24 cellular contexts compared by ENCODE assay signal in the genomic region with DNA sequence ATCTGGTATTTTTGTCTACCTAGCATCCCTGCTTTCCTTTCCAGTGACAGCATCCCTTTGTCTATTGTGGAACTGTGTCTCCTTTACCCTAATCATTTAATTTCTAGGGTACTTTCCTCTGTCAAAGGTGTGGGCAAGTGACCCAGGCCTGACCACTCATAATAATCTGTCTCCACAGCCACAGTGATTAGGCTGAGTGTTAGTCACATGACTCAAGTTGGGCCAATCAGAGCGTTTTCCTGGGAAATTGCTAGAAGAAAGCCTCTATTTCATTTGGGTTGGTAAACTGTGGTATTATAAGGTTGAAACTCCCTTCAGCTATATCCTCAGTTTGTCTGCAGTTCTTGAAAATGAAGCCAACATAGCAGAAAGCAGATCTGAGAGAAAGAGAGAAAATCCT. TPM values are rescaled to one million over a fixed set of nuclear protein-coding genes. Genes with fewer than 3 reads are reported as not detected.
A peak's percentile ranks its signal among the peaks of the same experiment; 100 is the strongest.
DNase-seq lines count a peak whose midpoint lies in the region; ATAC-seq, FAIRE-seq and TF ChIP-seq lines count a peak whose summit lies in the region.
"Had no signal": no experiment of that assay in that cellular context is flagged by ENCODE, and none has a peak within 500 bp of the region (broad histone marks: within the 10 kb centered on the region; RNA-seq: fewer than 3 reads in every experiment).

No MANE protein-coding gene starts in this region.

- H3K27ac Mint-ChIP-seq in activated CD4-positive, alpha-beta T cell treated with anti-CD3 and anti-CD28 coated beads, Interleukin-2, amount 10 ng/mL, durations not matched to agents 24 days and 14 days, result no peak overlapping the region
- H3K27ac Mint-ChIP-seq in WTC11 (no peak overlapping the region), neural crest cell (ENCODE audit: unreplicated experiment) (peak overlapping the region; percentile 13)
- H3K27ac Mint-ChIP-seq: B cell; CD4-positive, alpha-beta T cell; CD8-positive, alpha-beta T cell had no signal

- no peaks in the 10 kb centered on the region for H3K9me1 ChIP-seq in K562 (ENCODE audit: control insufficient read depth, insufficient read depth, low read length)

- no peaks in the 10 kb centered on the region for H3K36me3 Mint-ChIP-seq in activated CD4-positive, alpha-beta T cell treated with anti-CD3 and anti-CD28 coated beads, Interleukin-2, amount 10 ng/mL, durations not matched to agents 24 days and 14 days (ENCODE audit: low read depth)
- H3K36me3 Mint-ChIP-seq in WTC11 (no peaks in the 10 kb centered on the region), neural crest cell (ENCODE audit: low read depth) (no peaks in the 10 kb centered on the region)
- H3K36me3 Mint-ChIP-seq: CD8-positive, alpha-beta T cell had no signal

- no TSS peak for BruUV-seq in K562 (replicated peaks; lab: Mats Ljungman, UMichigan)

- H3K27ac ChIP-seq in K562 (ENCODE audit: extremely low read depth, low read depth, low read length), result no peak overlapping the region
- no peak overlapping the region for H3K27ac ChIP-seq in Peyer's patch
- H3K27ac ChIP-seq: 22Rv1; A549; BLaER1 treated with 17β-estradiol and CSF1 and Interleukin-3, amounts not matched to agents 10 nM and 100 nM; C4-2B had no signal

- no peaks in the 10 kb centered on the region for H3K9me3 Mint-ChIP-seq in activated CD4-positive, alpha-beta T cell treated with anti-CD3 and anti-CD28 coated beads, Interleukin-2, amount 10 ng/mL, durations not matched to agents 24 days and 14 days
- H3K9me3 Mint-ChIP-seq in WTC11, result peaks cover under 1% of the 10 kb centered on the region
- H3K9me3 Mint-ChIP-seq in neural crest cell, result no peaks in the 10 kb centered on the region
- H3K9me3 Mint-ChIP-seq: CD4-positive, alpha-beta T cell; CD8-positive, alpha-beta T cell had no signal

- no peak overlapping the region for H3K9ac ChIP-seq in K562 (ENCODE audit: insufficient read depth in 1 of 2, low read depth in 2 of 2, low read length in 2 of 2)
- H3K9ac ChIP-seq: BLaER1 treated with 17β-estradiol and CSF1 and Interleukin-3, amounts not matched to agents 10 nM and 100 nM had no signal

- H3K36me3 ChIP-seq in K562 (ENCODE audit: control insufficient read depth, insufficient read depth, low read length) (no peaks in the 10 kb centered on the region), Peyer's patch (no peaks in the 10 kb centered on the region)
- H3K36me3 ChIP-seq: BLaER1 treated with 17β-estradiol and CSF1 and Interleukin-3, amounts not matched to agents 10 nM and 100 nM had no signal

- no peaks in the 10 kb centered on the region for H4K20me1 ChIP-seq in K562 (replicated peaks; ENCODE audit: control insufficient read depth, insufficient read depth, low read length)
- H4K20me1 ChIP-seq: BLaER1 treated with 17β-estradiol and CSF1 and Interleukin-3, amounts not matched to agents 10 nM and 100 nM had no signal

- POLR2A ChIA-PET in WTC11 (lab: Charles Lee), result no interaction called here
- POLR2A ChIA-PET in K562 (lab: Yijun Ruan, JAX), result no interaction called here

- no peak for TF ChIP-seq EP300 in K562 (IDR thresholded peaks at IDR 0.05; ENCODE audit: low read length)

- in situ Hi-C loops in K562 (cut with MboI), result no loop called here

- CTCF ChIA-PET in WTC11 (lab: Charles Lee), result no interaction called here
- CTCF ChIA-PET in K562 (lab: Yijun Ruan, JAX; ENCODE audit: low intra/inter-chr PET ratio), result no interaction called here

- no peak for TF ChIP-seq POLR2A in K562 (conservative IDR thresholded peaks at IDR 0.05)
- no peak for TF ChIP-seq POLR2A in Peyer's patch (IDR thresholded peaks at IDR 0.05)

- peak; percentile 56 for FAIRE-seq in K562 (lab: Jason Lieb, UNC)
- FAIRE-seq: A549, D721Med, GM12892, GM18507, GM19239 had no signal

- no peak overlapping the region for H3K4me3 Mint-ChIP-seq in activated CD4-positive, alpha-beta T cell treated with anti-CD3 and anti-CD28 coated beads, Interleukin-2, amount 10 ng/mL, durations not matched to agents 24 days and 14 days
- H3K4me3 Mint-ChIP-seq in WTC11 (no peak overlapping the region), neural crest cell (no peak overlapping the region)
- H3K4me3 Mint-ChIP-seq: B cell; CD4-positive, alpha-beta T cell; CD8-positive, alpha-beta T cell had no signal

- no peaks in the 10 kb centered on the region for H3K4me1 Mint-ChIP-seq in activated CD4-positive, alpha-beta T cell treated with anti-CD3 and anti-CD28 coated beads, Interleukin-2, amount 10 ng/mL, durations not matched to agents 24 days and 14 days
- H3K4me1 Mint-ChIP-seq in WTC11 (peaks cover 8% of the 10 kb centered on the region), neural crest cell (no peaks in the 10 kb centered on the region)
- H3K4me1 Mint-ChIP-seq: B cell had no signal

- no peak overlapping the region for H3K4me2 ChIP-seq in K562 (ENCODE audit: insufficient read depth, low read length)
- H3K4me2 ChIP-seq: A549; BLaER1 treated with 17β-estradiol and CSF1 and Interleukin-3, amounts not matched to agents 10 nM and 100 nM had no signal

- ATAC-seq in WTC11 (no peak), K562 (no peak), GM18909 (IDR thresholded peaks at IDR 0.05; ENCODE audit: poor library complexity, unreplicated experiment) (no peak)
- ATAC-seq: A549; CD8-positive, alpha-beta T cell had no signal

- no peaks in the 10 kb centered on the region for H3K4me1 ChIP-seq in K562 (replicated peaks in 1 of 2; ENCODE audit: control insufficient read depth in 2 of 2, insufficient read depth in 2 of 2, low read length in 2 of 2)
- no peaks in the 10 kb centered on the region for H3K4me1 ChIP-seq in Peyer's patch
- H3K4me1 ChIP-seq: A549; BLaER1 treated with 17β-estradiol and CSF1 and Interleukin-3, amounts not matched to agents 10 nM and 100 nM; Caco-2 had no signal

- intact Hi-C loops in activated CD4-positive, alpha-beta T cell treated with anti-CD3 and anti-CD28 coated beads, Interleukin-2, amount 10 ng/mL, durations not matched to agents 24 days and 14 days (cut with micrococcal nuclease), result no loop called here
- intact Hi-C loops in K562 (cut with micrococcal nuclease), result no loop called here

- H3K27me3 ChIP-seq in K562 (ENCODE audit: control insufficient read depth in 2 of 2, insufficient read depth in 2 of 2, low read length in 2 of 2) (no peaks in the 10 kb centered on the region), Peyer's patch (no peaks in the 10 kb centered on the region)
- H3K27me3 ChIP-seq: BLaER1 treated with 17β-estradiol and CSF1 and Interleukin-3, amounts not matched to agents 10 nM and 100 nM had no signal

- no peaks in the 10 kb centered on the region for H3K79me2 ChIP-seq in K562 (ENCODE audit: control insufficient read depth, insufficient read depth, low read length)

- no peak for TF ChIP-seq RAD21 in K562 (CRISPR knock-in tag; conservative IDR thresholded peaks at IDR 0.05 in 1 of 2, IDR thresholded peaks at IDR 0.05 in 1 of 2)

- no peak overlapping the region for H2AFZ ChIP-seq in K562 (ENCODE audit: low read depth, low read length)

- peak; percentile 36 for DNase-seq in activated CD4-positive, alpha-beta T cell treated with anti-CD3 and anti-CD28 coated beads, Interleukin-2, amount 10 ng/mL, durations not matched to agents 24 days and 14 days
- DNase-seq in activated CD4-positive, alpha-beta T cell treated with anti-CD3 and anti-CD28 coated beads for 1 hour, result no peak
- DNase-seq in WTC11 (ENCODE audit: low spot score) (no peak), K562 (ENCODE audit: extremely low read depth in 1 of 4, low spot score in 3 of 4) (no peak), neural crest cell (ENCODE audit: low read depth, low spot score) (no peak), Peyer's patch (no peak)
- DNase-seq in stimulated activated CD4-positive, alpha-beta T cell treated with anti-CD3 and anti-CD28 coated beads, Interleukin-4, amount 100 ng/mL, for 24 hours, result no peak
- DNase-seq: AML-193; Caco-2; Calu3; CD4-positive, alpha-beta T cell; CD8-positive, alpha-beta T cell; DMS79 treated with DMSO at 0.1 percent for 48 hours; GF-D8 had no signal

- TF ChIP-seq CTCF in WTC11 (IDR thresholded peaks at IDR 0.05) (no peak), K562 (IDR thresholded peaks at IDR 0.05 in 2 of 3, conservative IDR thresholded peaks at IDR 0.05 in 1 of 3; ENCODE audit: insufficient read depth in 2 of 3, low read depth in 1 of 3, low read length in 3 of 3) (no peak), neural crest cell (conservative IDR thresholded peaks at IDR 0.05) (no peak), Peyer's patch (IDR thresholded peaks at IDR 0.05) (no peak)

- H3K4me3 ChIP-seq in K562, result no peak overlapping the region
- H3K4me3 ChIP-seq in Peyer's patch, result no peak overlapping the region
- H3K4me3 ChIP-seq: A549; BLaER1 treated with 17β-estradiol and CSF1 and Interleukin-3, amounts not matched to agents 10 nM and 100 nM had no signal

- WGBS in K562 (ENCODE audit: insufficient coverage, low coverage, missing lambda C conversion rate), result 40% methylated on average over 1 of the region's 1 CpG

- no peaks in the 10 kb centered on the region for H3K9me3 ChIP-seq in K562 (replicated peaks; ENCODE audit: control insufficient read depth, insufficient read depth, low read depth, low read length)
- H3K9me3 ChIP-seq in Peyer's patch, result no peaks in the 10 kb centered on the region
- H3K9me3 ChIP-seq: A549, Caco-2 had no signal

- H3K27me3 Mint-ChIP-seq in activated CD4-positive, alpha-beta T cell treated with anti-CD3 and anti-CD28 coated beads, Interleukin-2, amount 10 ng/mL, durations not matched to agents 24 days and 14 days, result peaks cover 34% of the 10 kb centered on the region
- H3K27me3 Mint-ChIP-seq in WTC11 (ENCODE audit: low read depth), result no peaks in the 10 kb centered on the region
- peaks cover 4% of the 10 kb centered on the region for H3K27me3 Mint-ChIP-seq in neural crest cell (ENCODE audit: low read depth)

RNA-seq across cellular contexts. Expression of gene AP3B1, which starts 14.2 kb away (rescaled TPM):
- 40.1 and 45.5 TPM in 2 replicates for total RNA-seq in activated CD4-positive, alpha-beta T cell treated with anti-CD3 and anti-CD28 coated beads, Interleukin-2, amount 10 ng/mL, durations not matched to agents 24 days and 14 days
- total RNA-seq in WTC11 (2021) (42.8 to 50.3 TPM (median 46.3 TPM) in 3 replicates), K562 (2014; rRNA removed) (33.4 and 34.1 TPM in 2 replicates), K562 (2014; rRNA removed; fragmentation: Illumina TruSeq; extraction: Trizol) (55.7 and 65.6 TPM in 2 replicates), K562 (2015; rRNA removed; fragmentation: Illumina TruSeq; extraction: Trizol) (60.4 and 61.8 TPM in 2 replicates), K562 (2021) (42.2 and 42.8 TPM in 2 replicates), neural crest cell (46.6 and 51.8 TPM in 2 replicates), Peyer's patch (10 to 100 TPM; 52.6 to 74.3 (median 58.9) TPM)
- total RNA-seq in K562 (2011; cell fraction: chromatin; rRNA removed; ENCODE audit: low replicate concordance), result 28.7 and 124 TPM in 2 replicates
- total RNA-seq in K562 (2011; cell fraction: nucleolus; rRNA removed), result 12.8 and 17.6 TPM in 2 replicates
- 41.8 and 63.9 TPM in 2 replicates for total RNA-seq in K562 (2011; cell fraction: nucleoplasm; rRNA removed)
- polyA plus RNA-seq in K562 (2011; rRNA removed) (51.4 and 55.6 TPM in 2 replicates), K562 (2014; fragmentation: Illumina TruSeq; extraction: Trizol) (46.8 and 55.1 TPM in 2 replicates), K562 (2014; fragmentation: Nextera tagmentation; extraction: Ambion mirVana) (10 to 100 TPM; 21.1 to 30.9 TPM), K562 (2014; rRNA removed) (25.2 and 29.8 TPM in 2 replicates)
- 21.8 and 45.4 TPM in 2 replicates for polyA plus RNA-seq in K562 (2011; cell fraction: cytosol; rRNA removed)
- polyA plus RNA-seq in K562 (2011; cell fraction: nucleus; rRNA removed), result 20.3 and 36.5 TPM in 2 replicates
- 40.5 and 54.7 TPM in 2 replicates for polyA plus RNA-seq in K562 (2012)
- polyA minus RNA-seq in K562 (2011; rRNA and poly(A)+ RNA removed), result 94.2 and 106 TPM in 2 replicates
- 27.1 and 30.8 TPM in 2 replicates for polyA minus RNA-seq in K562 (2011; cell fraction: cytosol; rRNA and poly(A)+ RNA removed)
- polyA minus RNA-seq in K562 (2011; cell fraction: nucleus; rRNA and poly(A)+ RNA removed), result 39.6 and 79.5 TPM in 2 replicates

RNA-seq across cellular contexts. Expression of gene SCAMP1, which starts 51.7 kb away (rescaled TPM):
- total RNA-seq in activated CD4-positive, alpha-beta T cell treated with anti-CD3 and anti-CD28 coated beads, Interleukin-2, amount 10 ng/mL, durations not matched to agents 24 days and 14 days, result 20.8 and 23.1 TPM in 2 replicates
- 38.3 to 43.8 TPM (median 39.2 TPM) in 3 replicates for total RNA-seq in WTC11 (2021)
- 18.2 and 21.2 TPM in 2 replicates for total RNA-seq in K562 (2011; cell fraction: chromatin; rRNA removed; ENCODE audit: low replicate concordance)
- total RNA-seq in K562 (2011; cell fraction: nucleolus; rRNA removed), result 12.0 and 12.8 TPM in 2 replicates
- 18.8 and 24.8 TPM in 2 replicates for total RNA-seq in K562 (2011; cell fraction: nucleoplasm; rRNA removed)
- 8.8 and 13.0 TPM in 2 replicates for total RNA-seq in K562 (2014; rRNA removed)
- total RNA-seq in K562 (2014; rRNA removed; fragmentation: Illumina TruSeq; extraction: Trizol), result 23.9 and 26.3 TPM in 2 replicates
- 14.9 and 17.8 TPM in 2 replicates for total RNA-seq in K562 (2015; rRNA removed; fragmentation: Illumina TruSeq; extraction: Trizol)
- total RNA-seq in K562 (2021), result 22.5 and 24.5 TPM in 2 replicates
- 17.8 and 22.1 TPM in 2 replicates for polyA plus RNA-seq in K562 (2011; rRNA removed)
- 6.5 and 12.3 TPM in 2 replicates for polyA plus RNA-seq in K562 (2011; cell fraction: cytosol; rRNA removed)
- polyA plus RNA-seq in K562 (2011; cell fraction: nucleus; rRNA removed), result 5.9 and 9.5 TPM in 2 replicates
- 10.6 and 13.4 TPM in 2 replicates for polyA plus RNA-seq in K562 (2012)
- polyA plus RNA-seq in K562 (2014; fragmentation: Illumina TruSeq; extraction: Trizol), result 13.2 and 13.8 TPM in 2 replicates
- polyA plus RNA-seq in K562 (2014; fragmentation: Nextera tagmentation; extraction: Ambion mirVana), result 10 to 100 TPM; 13.2 to 13.6 TPM
- 5.4 and 5.7 TPM in 2 replicates for polyA plus RNA-seq in K562 (2014; rRNA removed)
- polyA minus RNA-seq in K562 (2011; rRNA and poly(A)+ RNA removed), result 52.9 and 60.4 TPM in 2 replicates
- 19.8 and 22.7 TPM in 2 replicates for polyA minus RNA-seq in K562 (2011; cell fraction: cytosol; rRNA and poly(A)+ RNA removed)
- 10.2 and 19.0 TPM in 2 replicates for polyA minus RNA-seq in K562 (2011; cell fraction: nucleus; rRNA and poly(A)+ RNA removed)
- total RNA-seq in neural crest cell, result 30.7 and 34.9 TPM in 2 replicates
- 10 to 100 TPM; 10.6 to 17.3 (median 11.5) TPM for total RNA-seq in Peyer's patch
